Comparison of ENCODE assay signal across 12 cellular contexts in genomic region chr11:15835705-15836411, GRCh38.
"Had no signal": no experiment of that assay in that cellular context is flagged by ENCODE, and none has a peak within 500 bp of the region (broad histone marks: within the 10 kb centered on the region; RNA-seq: fewer than 3 reads in every experiment).

No MANE protein-coding gene starts in this region.

- H3K9me3 ChIP-seq: ovary, upper lobe of right lung had no signal

- H3K4me3 ChIP-seq: hepatocyte, ovary, upper lobe of right lung had no signal

- DNase-seq: activated CD4-positive, alpha-beta T cell treated with anti-CD3 and anti-CD28 coated beads, Interleukin-2, amount 50 U/mL, for 4 hours; activated CD4-positive, CD25-positive, alpha-beta regulatory T cell; activated naive CD4-positive, alpha-beta T cell treated with anti-CD3 and anti-CD28 coated beads for 36 hours; activated naive CD8-positive, alpha-beta T cell treated with anti-CD3 and anti-CD28 coated beads, Interleukin-2, amount 50 U/mL, for 24 hours; activated T-cell treated with anti-CD3 and anti-CD28 coated beads for 4 hours; dermis blood vessel endothelial cell; ovary; SIG-M5; T-helper 2 cell; upper lobe of right lung had no signal

- H3K79me2 ChIP-seq: hepatocyte had no signal

- H3K27me3 ChIP-seq: hepatocyte, ovary, upper lobe of right lung had no signal

- H3K27ac ChIP-seq: epithelial cell of prostate, ovary, upper lobe of right lung had no signal

- H3K4me1 ChIP-seq: upper lobe of right lung had no signal

- H2AFZ ChIP-seq: hepatocyte had no signal

- H3K4me2 ChIP-seq: hepatocyte had no signal

- ATAC-seq: activated naive CD8-positive, alpha-beta T cell treated with anti-CD3 and anti-CD28 coated beads, Interleukin-2, amount 50 U/mL, for 24 hours; upper lobe of right lung had no signal

- H3K36me3 ChIP-seq: ovary, upper lobe of right lung had no signal
